ENCODE assay signal across 8 cellular contexts in genomic region chr13:19864018-19864338, GRCh38.
DNase-seq lines count a peak whose midpoint lies in the region; ATAC-seq and TF ChIP-seq lines count a peak whose summit lies in the region.

No MANE protein-coding gene starts in this region.

- H3K27me3 ChIP-seq in HUES48 (ENCODE audit: control insufficient read depth, insufficient read depth, low read length) = no peaks in the 10 kb centered on the region

- peaks cover 8% of the 10 kb centered on the region; the same call in 1 of the 2 replicates for H3K36me3 ChIP-seq in HUES48 (ENCODE audit: control insufficient read depth, insufficient read depth, low read length)

- peaks cover 14% of the 10 kb centered on the region for H3K4me1 ChIP-seq in HUES48 (ENCODE audit: control insufficient read depth, insufficient read depth, low read length)

- no peaks in the 10 kb centered on the region for H3K9me3 ChIP-seq in HUES48 (ENCODE audit: control insufficient read depth, insufficient read depth, low read length)

- DNase-seq in EH (ENCODE audit: low read depth) = peak; percentile 75
- DNase-seq in astrocyte of the hippocampus (ENCODE audit: low read depth, low spot score) = peak; percentile 90
- DNase-seq in cerebellar nuclear complex (lab: John Stamatoyannopoulos, UW) = no peak

- H3K9ac ChIP-seq in HUES48 (ENCODE audit: low read depth, low read length) = peak overlapping the region; percentile 80

- H3K4me3 ChIP-seq in HUES48 (ENCODE audit: low read depth, low read length) (peak overlapping the region; percentile 71), iPS-11a (ENCODE audit: low read depth, low read length) (peak overlapping the region; percentile 69), skin epidermis (peak overlapping the region; percentile 65 to 97 (median 84))

- peak overlapping the region; percentile 98 for H3K27ac ChIP-seq in HUES48 (ENCODE audit: low read depth, low read length)
- H3K27ac ChIP-seq in skin epidermis = peak overlapping the region; percentile 93 to 100 (median 98)

- ATAC-seq in GM21390 (IDR thresholded peaks at IDR 0.05; ENCODE audit: unreplicated experiment) = peak; percentile 26
- peak; percentile 50 for ATAC-seq in SK-N-SH treated with all-trans-retinoic acid at 6 μM for 48 hours

TF ChIP-seq in SK-N-SH treated with all-trans-retinoic acid at 6 μM for 48 hours, 23 proteins besides CTCF, POLR2A, EP300 and RAD21:
- TF ChIP-seq CSDC2 (CRISPR knock-in tag; IDR thresholded peaks at IDR 0.05) = no peak; the same call in 1 of the 2 replicates
- no peak for TF ChIP-seq ZFP30 (CRISPR knock-in tag; IDR thresholded peaks at IDR 0.05)
- no peak for TF ChIP-seq ZNF8 (CRISPR knock-in tag; IDR thresholded peaks at IDR 0.05)
- TF ChIP-seq PATZ1 (CRISPR knock-in tag; IDR thresholded peaks at IDR 0.05; ENCODE audit: borderline replicate concordance) = no peak
- TF ChIP-seq ESRRG (CRISPR knock-in tag; IDR thresholded peaks at IDR 0.05) = no peak
- TF ChIP-seq CREB5 (CRISPR knock-in tag; IDR thresholded peaks at IDR 0.05; ENCODE audit: low read depth) = no peak
- no peak for TF ChIP-seq TCF4 (CRISPR knock-in tag; IDR thresholded peaks at IDR 0.05; ENCODE audit: borderline replicate concordance)
- TF ChIP-seq POU6F1 (CRISPR knock-in tag; IDR thresholded peaks at IDR 0.05; ENCODE audit: borderline replicate concordance, low read depth) = no peak
- TF ChIP-seq ZC3H10 (CRISPR knock-in tag; IDR thresholded peaks at IDR 0.05) = no peak
- no peak for TF ChIP-seq CSRNP3 (CRISPR knock-in tag; IDR thresholded peaks at IDR 0.05)
- TF ChIP-seq SNAI2 (CRISPR knock-in tag; IDR thresholded peaks at IDR 0.05) = no peak
- TF ChIP-seq ZNF70 (CRISPR knock-in tag; IDR thresholded peaks at IDR 0.05) = no peak
- no peak for TF ChIP-seq PPARA (CRISPR knock-in tag; IDR thresholded peaks at IDR 0.05; ENCODE audit: borderline replicate concordance)
- no peak for TF ChIP-seq TOX (CRISPR knock-in tag; IDR thresholded peaks at IDR 0.05; ENCODE audit: borderline replicate concordance)
- TF ChIP-seq BACH2 (CRISPR knock-in tag; IDR thresholded peaks at IDR 0.05; ENCODE audit: borderline replicate concordance) = no peak
- no peak for TF ChIP-seq ZNF565 (CRISPR knock-in tag; conservative IDR thresholded peaks at IDR 0.05; ENCODE audit: low read depth)
- no peak for TF ChIP-seq RARB (CRISPR knock-in tag; IDR thresholded peaks at IDR 0.05)
- TF ChIP-seq ARNTL (CRISPR knock-in tag; IDR thresholded peaks at IDR 0.05; ENCODE audit: borderline replicate concordance, low read depth) = no peak

Comparison
In these comparisons a context has a peak if more than half of its experiments do, and no peak if none do; other contexts are left out.
1. DNase-seq: peak in EH (single experiment) and astrocyte of the hippocampus (single experiment); none in cerebellar nuclear complex (0 of 2).
2. Peak in every context shown above with its lines, with median percentiles within 50 percentile points of each other: H3K4me3 ChIP-seq.